In genomic region chr13:110590577-110590976, GRCh38 we compare ENCODE assay signal across 1 cellular context.
TF ChIP-seq lines count a peak whose summit lies in the region.

No MANE protein-coding gene starts in this region.

TF ChIP-seq in IMR-90, 13 proteins besides CTCF, POLR2A, EP300 and RAD21 (continued from another document):
- TF ChIP-seq ELK1 (IDR thresholded peaks at IDR 0.05; ENCODE audit: borderline replicate concordance, low read depth, low read length) (no peak), FOS (IDR thresholded peaks at IDR 0.05; ENCODE audit: low read depth, low read length) (no peak), SMC3 (IDR thresholded peaks at IDR 0.05; ENCODE audit: low read depth, low read length) (no peak), USF2 (IDR thresholded peaks at IDR 0.05; ENCODE audit: low read depth, low read length) (no peak)
